Comparison of ENCODE assay signal across 1 cellular context in the genomic region with DNA sequence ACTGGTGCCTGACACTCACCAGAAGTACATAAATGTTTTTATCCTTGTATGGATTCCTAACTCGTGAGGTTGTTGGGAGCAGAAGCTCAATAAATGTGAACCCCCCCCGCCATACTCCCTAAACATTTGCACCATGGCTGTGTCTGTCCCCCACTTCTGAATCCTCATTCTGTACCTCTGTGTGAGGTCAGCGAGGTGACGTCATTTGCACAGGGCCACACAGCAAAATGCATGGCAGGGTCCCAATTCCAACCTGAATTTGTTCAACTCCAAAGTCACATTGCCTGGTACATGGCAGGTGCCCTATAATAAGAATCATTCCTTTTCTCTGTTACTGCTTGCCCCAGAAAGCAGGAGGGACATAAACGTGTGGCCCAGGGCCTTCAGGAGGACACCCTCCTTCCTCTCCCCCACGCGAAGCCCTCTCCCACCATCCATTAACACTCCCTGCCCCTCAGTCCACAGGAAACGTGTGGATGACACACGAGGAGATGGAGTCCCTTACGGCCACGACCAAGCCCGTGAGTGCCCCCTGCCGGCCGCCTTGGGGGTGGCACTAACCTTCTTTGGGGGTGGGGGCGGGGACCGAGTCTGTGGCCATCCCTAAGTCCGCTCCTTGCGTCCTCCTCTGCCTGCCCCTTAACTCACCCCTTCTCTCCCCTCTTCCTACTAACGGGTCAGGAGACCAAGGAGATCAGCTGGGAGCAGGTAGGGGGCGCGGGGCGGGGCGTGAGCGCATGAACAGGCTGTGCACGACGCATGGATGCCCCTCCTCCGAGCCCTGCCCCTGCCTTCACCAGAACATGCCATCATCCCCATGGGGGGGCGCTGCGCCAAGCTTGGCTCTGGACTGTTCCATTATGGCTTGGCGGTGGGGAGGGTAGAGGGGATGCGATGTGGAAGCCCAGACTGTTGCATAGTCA.
A peak's percentile ranks its signal among the peaks of the same experiment; 100 is the strongest.
TF ChIP-seq lines count a peak whose summit lies in the region.

No MANE protein-coding gene starts in this region.

TF ChIP-seq in K562, 482 proteins besides CTCF, POLR2A, EP300 and RAD21 (continued from another document and continues in another):
- TF ChIP-seq ZNF318 (IDR thresholded peaks at IDR 0.05; ENCODE audit: borderline replicate concordance in 1 of 2, low read depth in 1 of 2) (no peak), MCM5 (IDR thresholded peaks at IDR 0.05; ENCODE audit: low read depth) (no peak), BRF1 (IDR thresholded peaks at IDR 0.05; ENCODE audit: borderline replicate concordance, extremely low read depth, insufficient read length) (no peak), PHB2 (IDR thresholded peaks at IDR 0.05; ENCODE audit: low read depth) (no peak), RBM14 (IDR thresholded peaks at IDR 0.05; ENCODE audit: borderline replicate concordance, insufficient read depth, low read depth, low read length) (no peak), ZNF239 (CRISPR knock-in tag; IDR thresholded peaks at IDR 0.05) (no peak), POU5F1 (IDR thresholded peaks at IDR 0.05; ENCODE audit: borderline replicate concordance, low read depth, low read length, partially characterized antibody) (no peak), ARID2 (IDR thresholded peaks at IDR 0.05) (no peak), RUNX1 (IDR thresholded peaks at IDR 0.05; ENCODE audit: low read depth) (no peak), ESRRA (IDR thresholded peaks at IDR 0.05; ENCODE audit: borderline replicate concordance, low read depth) (peak; percentile 13; the same call in 1 of the 2 replicates), PYGO2 (tag; IDR thresholded peaks at IDR 0.05) (no peak), SNAPC5 (CRISPR knock-in tag; IDR thresholded peaks at IDR 0.05) (no peak), NR0B1 (IDR thresholded peaks at IDR 0.05; ENCODE audit: partially characterized antibody) (no peak), NCOA4 (IDR thresholded peaks at IDR 0.05; ENCODE audit: partially characterized antibody) (no peak), XRCC5 (IDR thresholded peaks at IDR 0.05; ENCODE audit: low read depth, low read length) (0 out of 2 replicates have a peak, but pooled peaks have one; percentile 66), ARID3A (IDR thresholded peaks at IDR 0.05; ENCODE audit: borderline replicate concordance, low read depth, low read length) (no peak), ZNF57 (CRISPR knock-in tag; IDR thresholded peaks at IDR 0.05) (no peak), NFE2 (IDR thresholded peaks at IDR 0.05; ENCODE audit: low read depth) (0 out of 2 replicates have a peak, but pooled peaks have one; percentile 1), MTF1 (CRISPR knock-in tag; IDR thresholded peaks at IDR 0.05; ENCODE audit: borderline replicate concordance) (no peak), SPI1 (IDR thresholded peaks at IDR 0.05; ENCODE audit: borderline replicate concordance, low read depth, low read length) (no peak), ELF4 (CRISPR knock-in tag; IDR thresholded peaks at IDR 0.05) (no peak), ESRRB (CRISPR knock-in tag; IDR thresholded peaks at IDR 0.05; ENCODE audit: borderline replicate concordance) (no peak), GTF3C2 (IDR thresholded peaks at IDR 0.05; ENCODE audit: borderline replicate concordance, extremely low read depth, insufficient read length) (no peak), PPARD (CRISPR knock-in tag; IDR thresholded peaks at IDR 0.05) (no peak), ZNF76 (CRISPR knock-in tag; IDR thresholded peaks at IDR 0.05; ENCODE audit: borderline replicate concordance) (no peak), CGGBP1 (CRISPR knock-in tag; IDR thresholded peaks at IDR 0.05) (no peak), NFIC (IDR thresholded peaks at IDR 0.05) (peak; percentile 14; the same call in 1 of the 2 replicates), MEIS2 (IDR thresholded peaks at IDR 0.05; ENCODE audit: partially characterized antibody) (no peak), U2AF1 (optimal IDR thresholded peaks at IDR 0.05; ENCODE audit: low read depth, low read length) (no peak), BCOR (IDR thresholded peaks at IDR 0.05) (peak; percentile 43; the same call in 1 of the 2 replicates), TRIM24 (IDR thresholded peaks at IDR 0.05) (no peak), RHOXF2B (CRISPR knock-in tag; conservative IDR thresholded peaks at IDR 0.05) (no peak), ETS2 (tag; IDR thresholded peaks at IDR 0.05; ENCODE audit: borderline replicate concordance, poor library complexity, severe bottlenecking) (no peak), E2F3 (CRISPR knock-in tag; IDR thresholded peaks at IDR 0.05) (no peak), ZNF707 (CRISPR knock-in tag; conservative IDR thresholded peaks at IDR 0.05) (no peak), ARHGAP35 (IDR thresholded peaks at IDR 0.05; ENCODE audit: partially characterized antibody) (no peak), ZNF347 (CRISPR knock-in tag; IDR thresholded peaks at IDR 0.05; ENCODE audit: low read depth) (no peak), SMARCA5 (IDR thresholded peaks at IDR 0.05) (no peak), ZNF165 (CRISPR knock-in tag; IDR thresholded peaks at IDR 0.05; ENCODE audit: borderline replicate concordance) (no peak), SMAD1 (IDR thresholded peaks at IDR 0.05; ENCODE audit: low read depth, low read length, partially characterized antibody) (no peak), IRF9 (tag; IDR thresholded peaks at IDR 0.05) (no peak)
- TF ChIP-seq, protein P1, sequence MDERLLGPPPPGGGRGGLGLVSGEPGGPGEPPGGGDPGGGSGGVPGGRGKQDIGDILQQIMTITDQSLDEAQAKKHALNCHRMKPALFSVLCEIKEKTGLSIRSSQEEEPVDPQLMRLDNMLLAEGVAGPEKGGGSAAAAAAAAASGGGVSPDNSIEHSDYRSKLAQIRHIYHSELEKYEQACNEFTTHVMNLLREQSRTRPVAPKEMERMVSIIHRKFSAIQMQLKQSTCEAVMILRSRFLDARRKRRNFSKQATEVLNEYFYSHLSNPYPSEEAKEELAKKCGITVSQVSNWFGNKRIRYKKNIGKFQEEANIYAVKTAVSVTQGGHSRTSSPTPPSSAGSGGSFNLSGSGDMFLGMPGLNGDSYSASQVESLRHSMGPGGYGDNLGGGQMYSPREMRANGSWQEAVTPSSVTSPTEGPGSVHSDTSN (CRISPR knock-in tag; IDR thresholded peaks at IDR 0.05; ENCODE audit: low read depth), result no peak
- TF ChIP-seq, protein P1 (tag; conservative IDR thresholded peaks at IDR 0.05; ENCODE audit: low read depth), result no peak
